8 cellular contexts compared by ENCODE assay signal in the genomic region with DNA sequence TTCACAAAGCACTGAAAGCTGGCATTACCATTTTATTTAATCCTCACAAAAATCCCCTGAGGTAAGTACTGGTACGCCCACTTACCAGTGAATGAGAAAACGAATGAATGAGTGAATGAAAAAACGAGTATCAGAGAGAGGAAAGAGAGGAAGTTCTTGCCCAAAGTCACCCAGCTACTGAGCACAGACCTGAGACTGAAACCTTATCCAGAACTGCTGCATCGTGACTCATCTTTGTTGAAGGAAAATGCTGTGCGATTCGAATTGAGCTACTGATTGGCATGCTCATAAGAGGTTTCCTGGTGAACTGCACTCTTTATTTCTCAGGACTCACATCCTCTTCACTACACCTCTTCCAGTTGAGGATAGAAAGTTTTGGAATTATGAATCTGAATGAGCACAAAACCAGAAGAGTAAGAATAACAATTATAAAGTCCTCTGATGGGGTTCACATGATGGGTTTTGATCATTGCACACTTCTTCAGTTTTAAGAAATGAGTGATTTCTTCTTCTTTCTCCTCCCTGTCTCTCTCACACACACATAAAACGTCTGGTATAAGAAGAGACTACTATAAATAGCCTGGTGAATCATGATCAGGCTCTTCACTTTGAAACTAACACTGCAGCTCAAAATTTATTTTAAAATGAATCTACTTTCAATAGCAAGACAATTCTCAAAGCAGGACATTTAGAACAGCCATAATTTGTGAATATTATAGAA. TPM values are rescaled to one million over a fixed set of nuclear protein-coding genes. Genes with fewer than 3 reads are reported as not detected.
A peak's percentile ranks its signal among the peaks of the same experiment; 100 is the strongest.
DNase-seq lines count a peak whose midpoint lies in the region; ATAC-seq and TF ChIP-seq lines count a peak whose summit lies in the region.

No MANE protein-coding gene starts in this region.

- TF ChIP-seq CTCF in stomach (IDR thresholded peaks at IDR 0.05), result no peak

- H3K27me3 ChIP-seq in stomach, result no peaks in the 10 kb centered on the region

- H3K4me3 ChIP-seq in stomach, result no peak overlapping the region

- intact Hi-C loops in stomach (cut with DNase I; ENCODE audit: low total_unique reads), result no loop called here

- no peak overlapping the region for H3K27ac ChIP-seq in stomach

- H3K36me3 ChIP-seq in stomach, result no peaks in the 10 kb centered on the region

- DNase-seq in NOMO-1 treated with DMSO at 0.1 percent for 48 hours (lab: John Stamatoyannopoulos, UW; ENCODE audit: unreplicated experiment) (peak; percentile 54), dermis microvascular lymphatic vessel endothelial cell (ENCODE audit: low read depth in 2 of 2) (peak; percentile 4 to 34), stomach (no peak), iPS-NIHi7 (ENCODE audit: extremely low spot score) (no peak)
- DNase-seq in stimulated activated CD4-positive, alpha-beta T cell treated with anti-CD3 and anti-CD28 coated beads, TNF-alpha, amount 100 ng/mL, for 24 hours (ENCODE audit: low read depth in 3 of 3), result peak; percentile 18 to 44 (median 22)

- WGBS in stomach, 5 donors, result 50 to 66% (median 62%) methylated on average over 7 of the region's 7 CpGs

- no peaks in the 10 kb centered on the region for H3K9me3 ChIP-seq in stomach

- TF ChIP-seq EP300 in stomach (IDR thresholded peaks at IDR 0.05), result no peak

- no peak for TF ChIP-seq POLR2A in stomach (IDR thresholded peaks at IDR 0.05)

- peak; percentile 54 for ATAC-seq in GM18502 (IDR thresholded peaks at IDR 0.05; ENCODE audit: poor library complexity, unreplicated experiment)
- peak; percentile 33 for ATAC-seq in HG02610 (IDR thresholded peaks at IDR 0.05; ENCODE audit: unreplicated experiment)
- ATAC-seq in GM18873 (IDR thresholded peaks at IDR 0.05; ENCODE audit: low FRiP score, unreplicated experiment), result no peak

- peaks cover 0 to 3% (median 0%) of the 10 kb centered on the region in 4 donors for H3K4me1 ChIP-seq in stomach

RNA-seq across cellular contexts. Expression of a gene that starts 32.1 kb away (rescaled TPM):
- 0.13 TPM in 1 of 2 replicates, not detected in the other for total RNA-seq in dermis microvascular lymphatic vessel endothelial cell
- total RNA-seq in stomach, result 1 to 10 TPM in 1 of 5 donors, under 1 TPM in 2, not detected in 2; 0.29 to 1.2 (median 0.92) TPM
- under 1 TPM in 2 of 3 donors, not detected in 1; 0.06 to 0.18 TPM for polyA plus RNA-seq in stomach

Comparison
In these comparisons a context has a peak if more than half of its experiments do, and no peak if none do; other contexts are left out.
1. DNase-seq: peak in NOMO-1 treated with DMSO at 0.1 percent for 48 hours (single experiment), dermis microvascular lymphatic vessel endothelial cell (2 of 2) and stimulated activated CD4-positive, alpha-beta T cell treated with anti-CD3 and anti-CD28 coated beads, TNF-alpha, amount 100 ng/mL, for 24 hours (3 of 3); none in stomach (single experiment) and iPS-NIHi7 (single experiment).